15 cellular contexts compared by ENCODE assay signal in the genomic region with DNA sequence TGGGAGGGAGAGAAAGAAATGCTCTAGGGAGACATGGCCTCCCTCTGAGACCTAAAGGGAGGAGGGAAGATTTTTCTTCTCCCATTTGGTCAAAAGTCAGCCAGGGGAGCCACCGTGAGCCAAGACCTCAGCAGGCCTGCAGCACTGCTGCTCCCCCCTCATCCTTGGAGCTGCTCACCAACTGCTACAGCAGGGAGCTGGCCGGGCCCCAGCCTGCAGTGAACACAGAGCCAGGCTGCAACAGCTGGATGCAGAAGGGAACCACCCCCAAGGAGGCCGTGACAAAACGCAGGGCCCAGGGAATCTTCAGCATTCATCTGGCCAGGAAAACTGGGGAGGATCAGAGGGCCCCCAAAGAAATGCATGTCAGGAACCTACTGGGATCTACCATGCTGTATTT.
DNase-seq lines count a peak whose midpoint lies in the region; ATAC-seq and TF ChIP-seq lines count a peak whose summit lies in the region.
"Had no signal": no experiment of that assay in that cellular context is flagged by ENCODE, and none has a peak within 500 bp of the region (broad histone marks: within the 10 kb centered on the region; RNA-seq: fewer than 3 reads in every experiment).

No MANE protein-coding gene starts in this region.

- H3K9ac ChIP-seq in PC-3 (ENCODE audit: low read length), result no peak overlapping the region

- no TSS peak for BruUV-seq in PC-3 (replicated peaks; lab: Mats Ljungman, UMichigan)

- H3K27me3 ChIP-seq in left lung (no peaks in the 10 kb centered on the region), psoas muscle (ENCODE audit: insufficient read depth in 3 of 3, low read length in 2 of 3) (no peaks in the 10 kb centered on the region), PC-3 (ENCODE audit: low read length) (no peaks in the 10 kb centered on the region)
- H3K27me3 ChIP-seq: vagina had no signal

- no peak overlapping the region for H3K4me3 ChIP-seq in left lung
- H3K4me3 ChIP-seq in psoas muscle, result no peak overlapping the region
- no peak overlapping the region for H3K4me3 ChIP-seq in PC-3 (ENCODE audit: low read length)
- H3K4me3 ChIP-seq: vagina had no signal

- TF ChIP-seq CTCF in left lung (IDR thresholded peaks at IDR 0.05) (no peak), psoas muscle (IDR thresholded peaks at IDR 0.05) (no peak), PC-3 (conservative IDR thresholded peaks at IDR 0.05; ENCODE audit: low read depth, low read length) (no peak)

- no peak overlapping the region for H3K4me2 ChIP-seq in PC-3 (ENCODE audit: low read length)

- 38 to 49% (median 40%) methylated on average over 4 of the region's 4 CpGs for WGBS in psoas muscle, 3 donors

- CTCF ChIA-PET in PC-3 (lab: Charles Lee), result no interaction called here

- POLR2A ChIA-PET in PC-3 (lab: Charles Lee; ENCODE audit: unreplicated experiment), result no interaction called here

- H3K27ac ChIP-seq in left lung, result peak overlapping the region in 1 of 2 donors; percentile 77
- no peak overlapping the region for H3K27ac ChIP-seq in psoas muscle
- H3K27ac ChIP-seq in PC-3 (ENCODE audit: low read length), result no peak overlapping the region

- H3K79me2 ChIP-seq in PC-3 (ENCODE audit: low read length), result no peaks in the 10 kb centered on the region

- intact Hi-C loops in left lung (cut with DNase I) (loop anchor here in 1 of 2 donors (10.0 kb wide), 1 partner anchor 597 kb away; no protein-coding TSS in a partner anchor), psoas muscle (cut with DNase I) (loop anchor here (5.0 to 10.0 kb wide), 6 partner anchors 50 to 1485 kb away; a partner anchor contains a TSS), PC-3 (cut with micrococcal nuclease) (loop anchor here (1.0 to 10.0 kb wide), 6 partner anchors 79 to 1480 kb away; a partner anchor contains a TSS)

- H3K4me1 ChIP-seq in left lung, result peaks cover 2 to 23% of the 10 kb centered on the region in 2 donors
- peaks cover 8% of the 10 kb centered on the region for H3K4me1 ChIP-seq in psoas muscle
- no peaks in the 10 kb centered on the region for H3K4me1 ChIP-seq in PC-3 (ENCODE audit: insufficient read depth, low read length)

- H3K36me3 ChIP-seq in left lung, result no peaks in the 10 kb centered on the region
- H3K36me3 ChIP-seq in psoas muscle (ENCODE audit: insufficient read depth in 1 of 2, low read depth in 1 of 2), result no peaks in the 10 kb centered on the region
- H3K36me3 ChIP-seq in PC-3 (ENCODE audit: low read depth, low read length), result no peaks in the 10 kb centered on the region
- H3K36me3 ChIP-seq: vagina had no signal

- no peak overlapping the region for H2AFZ ChIP-seq in PC-3 (ENCODE audit: low read length)

- peak; percentile 19 for ATAC-seq in esophagus mucosa
- ATAC-seq in left lung, result peak; percentile 46
- peak in 3 of 4 donors; percentile 43 to 64 (median 57) for ATAC-seq in psoas muscle
- ATAC-seq in PC-3, result no peak

- H3K9me3 ChIP-seq in left lung (no peaks in the 10 kb centered on the region), psoas muscle (no peaks in the 10 kb centered on the region), PC-3 (ENCODE audit: low read length) (no peaks in the 10 kb centered on the region)
- H3K9me3 ChIP-seq: vagina had no signal

- H3K9me2 ChIP-seq in PC-3 (replicated peaks; ENCODE audit: low read length), result no peaks in the 10 kb centered on the region

- DNase-seq in GM03348 (ENCODE audit: low spot score) (peak; percentile 21), left lung (peak in 1 of 2 donors; percentile 64), psoas muscle (peak; percentile 54 to 75), GM19240 (ENCODE audit: insufficient read length, low spot score) (no peak), MV-4-11 (lab: John Stamatoyannopoulos, UW) (no peak), PC-3 (no peak)
- no peak for DNase-seq in activated CD4-positive, alpha-beta T cell treated with anti-CD3 and anti-CD28 coated beads for 4 hours
- DNase-seq: activated CD4-positive, alpha-beta T cell treated with anti-CD3 and anti-CD28 coated beads, Interleukin-2, amount 50 U/mL, for 1 hour; activated naive CD4-positive, alpha-beta T cell treated with anti-CD3 and anti-CD28 coated beads for 36 hours; activated T-cell treated with anti-CD3 and anti-CD28 coated beads for 4 hours; DMS53; Karpas-422; stimulated activated naive B cell treated with anti-CD40 and anti-IgM and Interleukin-4, amounts not matched to agents 10 μg/mL and 1 μg/mL and 100 μg/mL, for 72 hours had no signal

- H3F3A ChIP-seq in PC-3 (ENCODE audit: low read length, unreplicated experiment), result no peaks in the 10 kb centered on the region

- H4K20me1 ChIP-seq in PC-3 (ENCODE audit: low read length), result no peaks in the 10 kb centered on the region

Comparison
In these comparisons a context has a peak if more than half of its experiments do, and no peak if none do; other contexts are left out.
1. DNase-seq: peak in GM03348 (single experiment) and psoas muscle (2 of 2); none in GM19240 (single experiment), MV-4-11 (single experiment), activated CD4-positive, alpha-beta T cell treated with anti-CD3 and anti-CD28 coated beads for 4 hours (0 of 2) and PC-3 (single experiment).